ENCODE assay signal across 9 cellular contexts in genomic region chr4:152663203-152664066, GRCh38. TPM values are rescaled to one million over a fixed set of nuclear protein-coding genes. Genes with fewer than 3 reads are reported as not detected.
DNase-seq lines count a peak whose midpoint lies in the region; ATAC-seq and TF ChIP-seq lines count a peak whose summit lies in the region.
"Had no signal": no experiment of that assay in that cellular context is flagged by ENCODE, and none has a peak within 500 bp of the region (broad histone marks: within the 10 kb centered on the region; RNA-seq: fewer than 3 reads in every experiment).

No MANE protein-coding gene starts in this region.

- no peaks in the 10 kb centered on the region for H3K27me3 Mint-ChIP-seq in CD8-positive, alpha-beta T cell (ENCODE audit: low read depth)
- H3K27me3 Mint-ChIP-seq in central memory CD8-positive, alpha-beta T cell = no peaks in the 10 kb centered on the region
- H3K27me3 Mint-ChIP-seq in naive thymus-derived CD8-positive, alpha-beta T cell = no peaks in the 10 kb centered on the region

- peaks cover 11% of the 10 kb centered on the region for H3K9me3 Mint-ChIP-seq in CD8-positive, alpha-beta T cell
- peaks cover under 1% of the 10 kb centered on the region for H3K9me3 Mint-ChIP-seq in central memory CD8-positive, alpha-beta T cell
- H3K9me3 Mint-ChIP-seq in naive thymus-derived CD8-positive, alpha-beta T cell = peaks cover 5 to 21% (median 14%) of the 10 kb centered on the region in 9 donors

- no peaks in the 10 kb centered on the region for H3K36me3 ChIP-seq in CD8-positive, alpha-beta T cell (ENCODE audit: insufficient read depth, low read length)

- POLR2A ChIA-PET in CD8-positive, alpha-beta T cell (lab: Charles Lee) = no interaction called here
- POLR2A ChIA-PET in naive thymus-derived CD8-positive, alpha-beta T cell (lab: Charles Lee) = interaction anchor here (2.6 kb wide), 1 partner anchor 16 kb away, joined by 8 read pairs; the partner anchor contains the start of gene TMEM154

- TF ChIP-seq CTCF in CD8-positive, alpha-beta T cell (IDR thresholded peaks at IDR 0.05) = no peak

- peaks cover 35% of the 10 kb centered on the region for H3K4me1 Mint-ChIP-seq in CD8-positive, alpha-beta T cell (ENCODE audit: low read depth)
- peaks cover 35% of the 10 kb centered on the region for H3K4me1 Mint-ChIP-seq in central memory CD8-positive, alpha-beta T cell
- peaks cover 18 to 67% (median 42%) of the 10 kb centered on the region in 4 donors for H3K4me1 Mint-ChIP-seq in naive thymus-derived CD8-positive, alpha-beta T cell

- H3K27ac Mint-ChIP-seq in CD8-positive, alpha-beta T cell = peak overlapping the region; percentile 21
- H3K27ac Mint-ChIP-seq in central memory CD8-positive, alpha-beta T cell (ENCODE audit: low read depth) = peak overlapping the region; percentile 23
- peak overlapping the region in 4 of 10 donors; percentile 5 to 81 (median 46) for H3K27ac Mint-ChIP-seq in naive thymus-derived CD8-positive, alpha-beta T cell

- intact Hi-C loops in CD8-positive, alpha-beta T cell (cut with DNase I, micrococcal nuclease) = no loop called here
- intact Hi-C loops in sciatic nerve (cut with DNase I) = no loop called here

- peaks cover 38% of the 10 kb centered on the region for H3K36me3 Mint-ChIP-seq in CD8-positive, alpha-beta T cell
- H3K36me3 Mint-ChIP-seq in central memory CD8-positive, alpha-beta T cell (ENCODE audit: insufficient read depth) = peaks cover 5% of the 10 kb centered on the region
- H3K36me3 Mint-ChIP-seq in naive thymus-derived CD8-positive, alpha-beta T cell = peaks cover 15 to 40% (median 39%) of the 10 kb centered on the region in 3 donors

- H3K4me3 ChIP-seq in CD8-positive, alpha-beta T cell (ENCODE audit: low read depth, low read length) = no peak overlapping the region

- no peaks in the 10 kb centered on the region for H3K9me3 ChIP-seq in CD8-positive, alpha-beta T cell (ENCODE audit: low read length)

- H3K4me3 Mint-ChIP-seq in CD8-positive, alpha-beta T cell = no peak overlapping the region
- H3K4me3 Mint-ChIP-seq in central memory CD8-positive, alpha-beta T cell = no peak overlapping the region
- H3K4me3 Mint-ChIP-seq in naive thymus-derived CD8-positive, alpha-beta T cell = peak overlapping the region in 2 of 10 donors; percentile 8 to 71

- no peaks in the 10 kb centered on the region for H3K27me3 ChIP-seq in CD8-positive, alpha-beta T cell (ENCODE audit: insufficient read depth, low read length)

- no peak for DNase-seq in CD8-positive, alpha-beta T cell
- DNase-seq in central memory CD8-positive, alpha-beta T cell (ENCODE audit: low spot score in 2 of 2) = no peak
- no peak for DNase-seq in NCI-H345 (lab: John Stamatoyannopoulos, UW)
- DNase-seq in naive thymus-derived CD8-positive, alpha-beta T cell = no peak
- DNase-seq in NCI-H146 (lab: John Stamatoyannopoulos, UW) = no peak
- no peak for DNase-seq in sciatic nerve (ENCODE audit: low spot score)
- DNase-seq: SHP77 treated with DMSO at 0.1 percent for 48 hours had no signal

- no peak overlapping the region for H3K27ac ChIP-seq in CD8-positive, alpha-beta T cell (ENCODE audit: low read depth, low read length)

- ATAC-seq in CD8-positive, alpha-beta T cell = no peak
- peak; percentile 48 for ATAC-seq in GM19468 (IDR thresholded peaks at IDR 0.05; ENCODE audit: extremely low read depth, unreplicated experiment)
- ATAC-seq in HG03469 (IDR thresholded peaks at IDR 0.05; ENCODE audit: unreplicated experiment) = peak; percentile 41
- ATAC-seq in central memory CD8-positive, alpha-beta T cell (replicated peaks; ENCODE audit: extremely low read depth, poor library complexity, severe bottlenecking) = peak; percentile 52
- no peak for ATAC-seq in naive thymus-derived CD8-positive, alpha-beta T cell
- ATAC-seq in sciatic nerve = no peak

- peaks cover 8% of the 10 kb centered on the region for H3K4me1 ChIP-seq in CD8-positive, alpha-beta T cell (ENCODE audit: insufficient read depth, low read length)

- CTCF ChIA-PET in CD8-positive, alpha-beta T cell (lab: Charles Lee) = interaction anchor here (1.3 kb wide), 1 partner anchor 72 kb away, joined by 3 read pairs; no protein-coding TSS in a partner anchor

RNA-seq across cellular contexts. Expression of gene TMEM154, which starts 16.4 kb away (rescaled TPM):
- 10 to 100 TPM in 1 of 2 experiments, 1 to 10 TPM in 1; 10.0 TPM for total RNA-seq in CD8-positive, alpha-beta T cell
- total RNA-seq in naive thymus-derived CD8-positive, alpha-beta T cell = 10 to 100 TPM; 33.4 to 37.9 TPM
- 10 to 100 TPM; 24.7 to 30.8 (median 28.4) TPM for polyA plus RNA-seq in naive thymus-derived CD8-positive, alpha-beta T cell
- 3.7 TPM for total RNA-seq in sciatic nerve

Comparison
In these comparisons a context has a peak if more than half of its experiments do, and no peak if none do; other contexts are left out.
1. ATAC-seq: peak in GM19468 (single experiment), HG03469 (single experiment) and central memory CD8-positive, alpha-beta T cell (single experiment); none in CD8-positive, alpha-beta T cell (single experiment), naive thymus-derived CD8-positive, alpha-beta T cell (0 of 2) and sciatic nerve (single experiment).